ENCODE assay signal across 15 cellular contexts in genomic region chr3:3129579-3129978, GRCh38. TPM values are rescaled to one million over a fixed set of nuclear protein-coding genes. Genes with fewer than 3 reads are reported as not detected.
"Had no signal": no experiment of that assay in that cellular context is flagged by ENCODE, and none has a peak within 500 bp of the region (broad histone marks: within the 10 kb centered on the region; RNA-seq: fewer than 3 reads in every experiment).

No MANE protein-coding gene starts in this region.

- H3K27me3 Mint-ChIP-seq: naive B cell had no signal

- H3K36me3 Mint-ChIP-seq: naive B cell had no signal

- H3K27ac ChIP-seq: esophagus muscularis mucosa, lower lobe of right lung, tibial nerve, vagina had no signal

- ATAC-seq: lower lobe of right lung, right cardiac atrium had no signal

- DNase-seq: activated CD4-positive, alpha-beta T cell treated with anti-CD3 and anti-CD28 coated beads for 1 hour; activated CD8-positive, alpha-beta memory T cell treated with anti-CD3 and anti-CD28 coated beads for 24 hours; activated naive CD4-positive, alpha-beta T cell; anterior cingulate cortex; dermis blood vessel endothelial cell; glutamatergic neuron; lower lobe of right lung; midbrain; naive B cell; right cardiac atrium; small intestine had no signal

- H3K4me3 ChIP-seq: esophagus muscularis mucosa, lower lobe of right lung, tibial nerve, vagina had no signal

- H3K9me3 ChIP-seq: esophagus muscularis mucosa, lower lobe of right lung, tibial nerve, vagina had no signal

- H3K27me3 ChIP-seq: esophagus muscularis mucosa, tibial nerve, vagina had no signal

- H3K9me3 Mint-ChIP-seq: naive B cell had no signal

RNA-seq across cellular contexts. Expression of gene IL5RA, which starts 19.4 kb away (rescaled TPM):
- total RNA-seq: dermis blood vessel endothelial cell, fibroblast of villous mesenchyme, vagina had no signal
